ENCODE assay signal across 15 cellular contexts in genomic region chr1:11527541-11528452, GRCh38. TPM values are rescaled to one million over a fixed set of nuclear protein-coding genes. Genes with fewer than 3 reads are reported as not detected.
DNase-seq lines count a peak whose midpoint lies in the region; ATAC-seq, FAIRE-seq and TF ChIP-seq lines count a peak whose summit lies in the region.
"Had no signal": no experiment of that assay in that cellular context is flagged by ENCODE, and none has a peak within 500 bp of the region (broad histone marks: within the 10 kb centered on the region; RNA-seq: fewer than 3 reads in every experiment).

No MANE protein-coding gene starts in this region.

- no peak for TF ChIP-seq CTCF in chondrocyte (IDR thresholded peaks at IDR 0.05)
- TF ChIP-seq CTCF in kidney (IDR thresholded peaks at IDR 0.05; ENCODE audit: borderline replicate concordance, extremely low read depth, insufficient read depth): no peak
- no peak for TF ChIP-seq CTCF in type B pancreatic cell (conservative IDR thresholded peaks at IDR 0.05)

- no peaks in the 10 kb centered on the region for H3K4me1 ChIP-seq in kidney (ENCODE audit: control insufficient read depth in 1 of 2, insufficient read depth in 1 of 2, low read depth in 1 of 2, low read length in 2 of 2)
- H3K4me1 ChIP-seq: Caco-2, HAP-1 had no signal

- H3K9ac ChIP-seq in kidney (ENCODE audit: low read length in 2 of 2): no peak overlapping the region

- no peak overlapping the region for H3K4me3 ChIP-seq in kidney (ENCODE audit: low read length in 2 of 2)
- H3K4me3 ChIP-seq: HAP-1 had no signal

- no peak for ATAC-seq in GM21515 (IDR thresholded peaks at IDR 0.05; ENCODE audit: unreplicated experiment)
- ATAC-seq: CD8-positive, alpha-beta T cell had no signal

- H3K36me3 ChIP-seq in kidney (ENCODE audit: control insufficient read depth in 1 of 2, insufficient read depth in 2 of 2, low read length in 2 of 2): no peaks in the 10 kb centered on the region
- H3K36me3 ChIP-seq: HAP-1 had no signal

- no peak overlapping the region for H3K4me3 Mint-ChIP-seq in activated CD4-positive, alpha-beta memory T cell treated with anti-CD3 and anti-CD28 coated beads for 36 hours
- no peak overlapping the region for H3K4me3 Mint-ChIP-seq in activated CD4-positive, alpha-beta memory T cell treated with anti-CD3 and anti-CD28 coated beads, Interleukin-2, amount 10 ng/mL, durations not matched to agents 7 days and 5 days
- no peak overlapping the region for H3K4me3 Mint-ChIP-seq in chondrocyte (ENCODE audit: unreplicated experiment)
- no peak overlapping the region for H3K4me3 Mint-ChIP-seq in type B pancreatic cell
- H3K4me3 Mint-ChIP-seq: CD14-positive monocyte; CD8-positive, alpha-beta T cell had no signal

- no peaks in the 10 kb centered on the region for H3K27me3 Mint-ChIP-seq in activated CD4-positive, alpha-beta memory T cell treated with anti-CD3 and anti-CD28 coated beads for 36 hours
- no peaks in the 10 kb centered on the region for H3K27me3 Mint-ChIP-seq in activated CD4-positive, alpha-beta memory T cell treated with anti-CD3 and anti-CD28 coated beads, Interleukin-2, amount 10 ng/mL, durations not matched to agents 7 days and 5 days
- H3K27me3 Mint-ChIP-seq in chondrocyte (ENCODE audit: low read depth) (peaks cover 4% of the 10 kb centered on the region), type B pancreatic cell (no peaks in the 10 kb centered on the region)

- peak; percentile 2 for DNase-seq in activated CD4-positive, alpha-beta memory T cell treated with anti-CD3 and anti-CD28 coated beads for 36 hours
- DNase-seq in activated CD4-positive, alpha-beta memory T cell treated with anti-CD3 and anti-CD28 coated beads, Interleukin-2, amount 10 ng/mL, durations not matched to agents 7 days and 5 days: no peak
- peak; percentile 70 for DNase-seq in chondrocyte (ENCODE audit: low spot score)
- DNase-seq in kidney: peak; percentile 41
- DNase-seq in type B pancreatic cell (ENCODE audit: extremely low spot score, unreplicated experiment): peak; percentile 50
- no peak for DNase-seq in RCC 7860 (ENCODE audit: low spot score)
- no peak for DNase-seq in glomerular visceral epithelial cell (ENCODE audit: extremely low spot score)
- DNase-seq: Caco-2; CD8-positive, alpha-beta T cell; DMS53; GOT3 had no signal

- H3K9me3 ChIP-seq in kidney (ENCODE audit: control insufficient read depth in 1 of 2, low read length in 2 of 2): no peaks in the 10 kb centered on the region
- H3K9me3 ChIP-seq: Caco-2, HAP-1 had no signal

- no peak overlapping the region for H3K27ac Mint-ChIP-seq in activated CD4-positive, alpha-beta memory T cell treated with anti-CD3 and anti-CD28 coated beads for 36 hours
- no peak overlapping the region for H3K27ac Mint-ChIP-seq in activated CD4-positive, alpha-beta memory T cell treated with anti-CD3 and anti-CD28 coated beads, Interleukin-2, amount 10 ng/mL, durations not matched to agents 7 days and 5 days
- H3K27ac Mint-ChIP-seq in chondrocyte (ENCODE audit: unreplicated experiment): no peak overlapping the region
- no peak overlapping the region for H3K27ac Mint-ChIP-seq in type B pancreatic cell
- H3K27ac Mint-ChIP-seq: CD14-positive monocyte; CD8-positive, alpha-beta T cell had no signal

- no peaks in the 10 kb centered on the region for H3K4me1 Mint-ChIP-seq in activated CD4-positive, alpha-beta memory T cell treated with anti-CD3 and anti-CD28 coated beads for 36 hours (ENCODE audit: low read depth)
- H3K4me1 Mint-ChIP-seq in activated CD4-positive, alpha-beta memory T cell treated with anti-CD3 and anti-CD28 coated beads, Interleukin-2, amount 10 ng/mL, durations not matched to agents 7 days and 5 days: no peaks in the 10 kb centered on the region
- H3K4me1 Mint-ChIP-seq in chondrocyte (ENCODE audit: low read depth) (no peaks in the 10 kb centered on the region), type B pancreatic cell (ENCODE audit: unreplicated experiment) (no peaks in the 10 kb centered on the region)
- H3K4me1 Mint-ChIP-seq: CD14-positive monocyte had no signal

- POLR2A ChIA-PET in activated CD4-positive, alpha-beta memory T cell treated with anti-CD3 and anti-CD28 coated beads for 36 hours (lab: Charles Lee): no interaction called here
- POLR2A ChIA-PET in activated CD4-positive, alpha-beta memory T cell treated with anti-CD3 and anti-CD28 coated beads, Interleukin-2, amount 10 ng/mL, durations not matched to agents 7 days and 5 days (lab: Charles Lee): no interaction called here

- CTCF ChIA-PET in activated CD4-positive, alpha-beta memory T cell treated with anti-CD3 and anti-CD28 coated beads for 36 hours (lab: Charles Lee): interaction anchor here (0.6 kb wide), 1 partner anchor 89 kb away, joined by 4 read pairs; no protein-coding TSS in a partner anchor
- CTCF ChIA-PET in activated CD4-positive, alpha-beta memory T cell treated with anti-CD3 and anti-CD28 coated beads, Interleukin-2, amount 10 ng/mL, durations not matched to agents 7 days and 5 days (lab: Charles Lee): no interaction called here

- H3K27ac ChIP-seq in kidney (ENCODE audit: low read depth in 2 of 2, low read length in 2 of 2): no peak overlapping the region
- H3K27ac ChIP-seq: 22Rv1 had no signal

- FAIRE-seq in kidney (lab: Jason Lieb, UNC) (no peak), RCC 7860 (lab: Jason Lieb, UNC) (no peak)

- no peaks in the 10 kb centered on the region for H3K36me3 Mint-ChIP-seq in activated CD4-positive, alpha-beta memory T cell treated with anti-CD3 and anti-CD28 coated beads for 36 hours
- no peaks in the 10 kb centered on the region for H3K36me3 Mint-ChIP-seq in activated CD4-positive, alpha-beta memory T cell treated with anti-CD3 and anti-CD28 coated beads, Interleukin-2, amount 10 ng/mL, durations not matched to agents 7 days and 5 days (ENCODE audit: low read depth)
- H3K36me3 Mint-ChIP-seq in chondrocyte (ENCODE audit: low read depth): no peaks in the 10 kb centered on the region
- no peaks in the 10 kb centered on the region for H3K36me3 Mint-ChIP-seq in type B pancreatic cell
- H3K36me3 Mint-ChIP-seq: CD14-positive monocyte; CD8-positive, alpha-beta T cell had no signal

- intact Hi-C loops in activated CD4-positive, alpha-beta memory T cell treated with anti-CD3 and anti-CD28 coated beads for 36 hours (cut with micrococcal nuclease): no loop called here
- intact Hi-C loops in kidney (cut with DNase I): no loop called here

- no peaks in the 10 kb centered on the region for H3K9me3 Mint-ChIP-seq in activated CD4-positive, alpha-beta memory T cell treated with anti-CD3 and anti-CD28 coated beads for 36 hours
- H3K9me3 Mint-ChIP-seq in activated CD4-positive, alpha-beta memory T cell treated with anti-CD3 and anti-CD28 coated beads, Interleukin-2, amount 10 ng/mL, durations not matched to agents 7 days and 5 days: no peaks in the 10 kb centered on the region
- H3K9me3 Mint-ChIP-seq in chondrocyte (ENCODE audit: low read depth) (no peaks in the 10 kb centered on the region), type B pancreatic cell (no peaks in the 10 kb centered on the region)
- H3K9me3 Mint-ChIP-seq: CD14-positive monocyte; CD8-positive, alpha-beta T cell had no signal

RNA-seq across cellular contexts. Expression of gene DISP3, which starts 48.8 kb away (rescaled TPM):
- under 1 TPM; 0.07 to 0.21 TPM for total RNA-seq in activated CD4-positive, alpha-beta memory T cell treated with anti-CD3 and anti-CD28 coated beads for 36 hours
- total RNA-seq in activated CD4-positive, alpha-beta memory T cell treated with anti-CD3 and anti-CD28 coated beads, Interleukin-2, amount 10 ng/mL, durations not matched to agents 7 days and 5 days: under 1 TPM; 0.18 to 0.38 TPM
- total RNA-seq in chondrocyte (0.05 to 0.21 TPM in 2 of 3 replicates, not detected in the other), kidney (0.19 TPM), type B pancreatic cell (ENCODE audit: low replicate concordance) (4.7 and 4.8 TPM in 2 replicates)
- not detected for polyA plus RNA-seq in kidney (ENCODE audit: insufficient read depth, low read depth, low replicate concordance)
- polyA plus RNA-seq: CD14-positive monocyte had no signal

Comparison
In these comparisons a context has a peak if more than half of its experiments do, and no peak if none do; other contexts are left out.
1. DNase-seq: peak in activated CD4-positive, alpha-beta memory T cell treated with anti-CD3 and anti-CD28 coated beads for 36 hours (single experiment), chondrocyte (single experiment), kidney (single experiment) and type B pancreatic cell (single experiment); none in activated CD4-positive, alpha-beta memory T cell treated with anti-CD3 and anti-CD28 coated beads, Interleukin-2, amount 10 ng/mL, durations not matched to agents 7 days and 5 days (single experiment), RCC 7860 (single experiment) and glomerular visceral epithelial cell (single experiment).